In genomic region chr17:59775786-59776350, GRCh38 we compare ENCODE assay signal across 24 cellular contexts.
A peak's percentile ranks its signal among the peaks of the same experiment; 100 is the strongest.
DNase-seq lines count a peak whose midpoint lies in the region; ATAC-seq, FAIRE-seq and TF ChIP-seq lines count a peak whose summit lies in the region.
"Had no signal": no experiment of that assay in that cellular context is flagged by ENCODE, and none has a peak within 500 bp of the region (broad histone marks: within the 10 kb centered on the region; RNA-seq: fewer than 3 reads in every experiment).

No MANE protein-coding gene starts in this region.

- no peaks in the 10 kb centered on the region for H3K36me3 ChIP-seq in CD8-positive, alpha-beta T cell (ENCODE audit: insufficient read depth, low read length)
- peaks cover 95% of the 10 kb centered on the region for H3K36me3 ChIP-seq in neutrophil

- peaks cover 5% of the 10 kb centered on the region for H3K4me1 Mint-ChIP-seq in CD8-positive, alpha-beta T cell (ENCODE audit: low read depth)
- H3K4me1 Mint-ChIP-seq in activated naive CD8-positive, alpha-beta T cell treated with anti-CD3 and anti-CD28 coated beads for 36 hours = peaks cover 27% of the 10 kb centered on the region

- no peak for TF ChIP-seq EP300 in A549 (IDR thresholded peaks at IDR 0.05)

- 89% methylated on average over 2 of the region's 2 CpGs for WGBS in A549 (ENCODE audit: missing lambda C conversion rate)

- no peaks in the 10 kb centered on the region for H3K9me3 Mint-ChIP-seq in CD8-positive, alpha-beta T cell
- H3K9me3 Mint-ChIP-seq in activated naive CD8-positive, alpha-beta T cell treated with anti-CD3 and anti-CD28 coated beads for 36 hours = peaks cover 8% of the 10 kb centered on the region

- H3K27me3 Mint-ChIP-seq in CD8-positive, alpha-beta T cell (ENCODE audit: low read depth) = no peaks in the 10 kb centered on the region
- no peaks in the 10 kb centered on the region for H3K27me3 Mint-ChIP-seq in activated naive CD8-positive, alpha-beta T cell treated with anti-CD3 and anti-CD28 coated beads for 36 hours
- H3K27me3 Mint-ChIP-seq: B cell had no signal

- no peak for TF ChIP-seq CTCF in A549 (IDR thresholded peaks at IDR 0.05)
- TF ChIP-seq CTCF in CD8-positive, alpha-beta T cell (IDR thresholded peaks at IDR 0.05) = no peak
- TF ChIP-seq CTCF in neutrophil (IDR thresholded peaks at IDR 0.05) = no peak

- peak overlapping the region; percentile 10 for H3K27ac Mint-ChIP-seq in CD8-positive, alpha-beta T cell
- peak overlapping the region; percentile 34 for H3K27ac Mint-ChIP-seq in activated naive CD8-positive, alpha-beta T cell treated with anti-CD3 and anti-CD28 coated beads for 36 hours
- H3K27ac Mint-ChIP-seq: B cell had no signal

- peaks cover 42% of the 10 kb centered on the region for H3K4me1 ChIP-seq in A549
- no peaks in the 10 kb centered on the region for H3K4me1 ChIP-seq in CD8-positive, alpha-beta T cell (ENCODE audit: insufficient read depth, low read length)
- H3K4me1 ChIP-seq in neutrophil (ENCODE audit: control insufficient read depth in 1 of 2, insufficient read depth in 1 of 2, low read depth in 1 of 2, low read length in 1 of 2) = peaks cover 0 to 3% of the 10 kb centered on the region in 2 experiments
- H3K4me1 ChIP-seq: SJCRH30 had no signal

- H3K27ac ChIP-seq in A549 = peak overlapping the region; percentile 66 to 84; a peak in 5 of 6 replicates
- H3K27ac ChIP-seq in CD8-positive, alpha-beta T cell (ENCODE audit: low read depth, low read length) = no peak overlapping the region
- H3K27ac ChIP-seq in neutrophil = peak overlapping the region; percentile 38
- H3K27ac ChIP-seq: SJCRH30 had no signal

- H3K9me3 ChIP-seq in A549 (peaks cover 12% of the 10 kb centered on the region), neutrophil (no peaks in the 10 kb centered on the region)
- no peaks in the 10 kb centered on the region for H3K9me3 ChIP-seq in CD8-positive, alpha-beta T cell (ENCODE audit: low read length)
- H3K9me3 ChIP-seq: SJCRH30 had no signal

- H3K36me3 Mint-ChIP-seq in CD8-positive, alpha-beta T cell = peaks cover 49% of the 10 kb centered on the region
- peaks cover 62% of the 10 kb centered on the region for H3K36me3 Mint-ChIP-seq in activated naive CD8-positive, alpha-beta T cell treated with anti-CD3 and anti-CD28 coated beads for 36 hours

- FAIRE-seq in A549 (lab: Jason Lieb, UNC) = no peak
- FAIRE-seq: GM12891, GM19239, H54 had no signal

- DNase-seq in A549 (ENCODE audit: low read depth in 1 of 2, low spot score in 1 of 2) = no peak
- DNase-seq in CD8-positive, alpha-beta T cell = no peak
- DNase-seq in activated naive CD8-positive, alpha-beta T cell treated with anti-CD3 and anti-CD28 coated beads for 36 hours = no peak
- DNase-seq: Calu3, DMS79 treated with DMSO at 0.1 percent for 48 hours, GF-D8, Kasumi-1, NCI-H1092 treated with DMSO at 0.1 percent for 48 hours, NCI-H1436 treated with DMSO at 0.1 percent for 48 hours, NCI-H187 treated with DMSO at 0.1 percent for 48 hours, NCI-H524, NCI-H774, SJCRH30 had no signal

- TF ChIP-seq RAD21 in A549 (conservative IDR thresholded peaks at IDR 0.05 in 1 of 2, IDR thresholded peaks at IDR 0.05 in 1 of 2) = no peak

- CTCF ChIA-PET in A549 (lab: Yijun Ruan, JAX) = interaction anchor here (1.1 to 2.4 kb wide), 3 partner anchors 12 to 22 kb away, joined by 3 to 10 read pairs (median 5); no protein-coding TSS in a partner anchor
- CTCF ChIA-PET in CD8-positive, alpha-beta T cell (lab: Charles Lee) = interaction anchor here (0.7 to 1.3 kb wide), 2 partner anchors 84 to 363 kb away, joined by 3 read pairs; no protein-coding TSS in a partner anchor

- no peak overlapping the region for H3K4me2 ChIP-seq in A549

- POLR2A ChIA-PET in A549 (lab: Yijun Ruan, JAX) = no interaction called here
- POLR2A ChIA-PET in CD8-positive, alpha-beta T cell (lab: Charles Lee) = interaction anchor here (0.6 kb wide), 1 partner anchor 77 kb away, joined by 3 read pairs; no protein-coding TSS in a partner anchor

- ATAC-seq in A549 (no peak), GM21576 (IDR thresholded peaks at IDR 0.05; ENCODE audit: unreplicated experiment) (no peak), GM19035 (IDR thresholded peaks at IDR 0.05; ENCODE audit: unreplicated experiment) (no peak), HG02798 (IDR thresholded peaks at IDR 0.05; ENCODE audit: poor library complexity, unreplicated experiment) (no peak)
- ATAC-seq in CD8-positive, alpha-beta T cell = no peak
- ATAC-seq: Right ventricle myocardium inferior, SK-N-SH treated with all-trans-retinoic acid at 6 μM for 48 hours had no signal

- TF ChIP-seq POLR2A in A549 (IDR thresholded peaks at IDR 0.05; ENCODE audit: low read length) = no peak

- intact Hi-C loops in CD8-positive, alpha-beta T cell (cut with DNase I, micrococcal nuclease) = no loop called here

- no peak overlapping the region for H3K4me3 ChIP-seq in A549
- no peak overlapping the region for H3K4me3 ChIP-seq in CD8-positive, alpha-beta T cell (ENCODE audit: low read depth, low read length)
- no peak overlapping the region for H3K4me3 ChIP-seq in neutrophil (ENCODE audit: low read depth in 1 of 2, low read length in 1 of 2)
- H3K4me3 ChIP-seq: SJCRH30 had no signal

- no peaks in the 10 kb centered on the region for H3K27me3 ChIP-seq in CD8-positive, alpha-beta T cell (ENCODE audit: insufficient read depth, low read length)
- H3K27me3 ChIP-seq in neutrophil = no peaks in the 10 kb centered on the region
- H3K27me3 ChIP-seq: SJCRH30 had no signal

- no peak overlapping the region for H3K4me3 Mint-ChIP-seq in CD8-positive, alpha-beta T cell
- no peak overlapping the region for H3K4me3 Mint-ChIP-seq in activated naive CD8-positive, alpha-beta T cell treated with anti-CD3 and anti-CD28 coated beads for 36 hours
- H3K4me3 Mint-ChIP-seq: B cell, CD14-positive monocyte had no signal

TF ChIP-seq in A549, 52 proteins besides CTCF, POLR2A, EP300 and RAD21:
- no peak for TF ChIP-seq ELK1 (IDR thresholded peaks at IDR 0.05; ENCODE audit: low read depth, low read length)
- no peak for TF ChIP-seq NFE2L2 (conservative IDR thresholded peaks at IDR 0.05; ENCODE audit: low read length)
- TF ChIP-seq RNF2 (IDR thresholded peaks at IDR 0.05; ENCODE audit: borderline replicate concordance, low read depth) = no peak
- TF ChIP-seq FOSB (CRISPR knock-in tag; IDR thresholded peaks at IDR 0.05) = no peak
- TF ChIP-seq EHMT2 (IDR thresholded peaks at IDR 0.05; ENCODE audit: low read depth) = no peak
- TF ChIP-seq E2F6 (IDR thresholded peaks at IDR 0.05; ENCODE audit: borderline replicate concordance, low read depth) = no peak
- no peak for TF ChIP-seq POLR2AphosphoS2 (conservative IDR thresholded peaks at IDR 0.05; ENCODE audit: low read length)
- TF ChIP-seq ZNF302 (CRISPR knock-in tag; IDR thresholded peaks at IDR 0.05) = no peak
- TF ChIP-seq CHD4 (IDR thresholded peaks at IDR 0.05; ENCODE audit: borderline replicate concordance) = no peak
- no peak for TF ChIP-seq TFCP2L1 (CRISPR knock-in tag; IDR thresholded peaks at IDR 0.05)
- TF ChIP-seq MAZ (IDR thresholded peaks at IDR 0.05; ENCODE audit: borderline replicate concordance, low read depth, low read length) = no peak
- no peak for TF ChIP-seq ZC3H11A (IDR thresholded peaks at IDR 0.05)
- TF ChIP-seq CHD2 (IDR thresholded peaks at IDR 0.05; ENCODE audit: low read length, partially characterized antibody) = no peak
- TF ChIP-seq PHF8 (IDR thresholded peaks at IDR 0.05; ENCODE audit: borderline replicate concordance, low read depth) = no peak
- no peak for TF ChIP-seq ZFP36 (IDR thresholded peaks at IDR 0.05; ENCODE audit: borderline replicate concordance, partially characterized antibody)
- no peak for TF ChIP-seq NPAS2 (CRISPR knock-in tag; IDR thresholded peaks at IDR 0.05; ENCODE audit: borderline replicate concordance)
